In genomic region chr1:23591460-23592208, GRCh38 we compare ENCODE assay signal across 8 cellular contexts. TPM values are rescaled to one million over a fixed set of nuclear protein-coding genes. Genes with fewer than 3 reads are reported as not detected.
DNase-seq lines count a peak whose midpoint lies in the region; ATAC-seq and TF ChIP-seq lines count a peak whose summit lies in the region.

No MANE protein-coding gene starts in this region.

- peak; percentile 25 to 38 for DNase-seq in heart right ventricle
- no peak for DNase-seq in Right ventricle myocardium superior
- peak; percentile 66 for DNase-seq in NCI-H524 treated with DMSO at 0.1 percent for 48 hours (lab: John Stamatoyannopoulos, UW)
- no peak for DNase-seq in putamen (ENCODE audit: low spot score)
- DNase-seq in NCI-H128 (lab: John Stamatoyannopoulos, UW; ENCODE audit: unreplicated experiment), result no peak

- H3K36me3 ChIP-seq in heart right ventricle (no peaks in the 10 kb centered on the region), ectodermal cell (ENCODE audit: control insufficient read depth, insufficient read depth, low read length) (no peaks in the 10 kb centered on the region), thymus (ENCODE audit: control insufficient read depth, insufficient read depth) (no peaks in the 10 kb centered on the region)

- TF ChIP-seq CTCF in heart right ventricle (IDR thresholded peaks at IDR 0.05), result no peak

- WGBS in heart right ventricle, 2 donors, result 67 to 73% methylated on average over 15 of the region's 15 CpGs
- 85 to 87% methylated on average over 15 of the region's 15 CpGs for WGBS in ectodermal cell, 2 experiments
- 65% methylated on average over 15 of the region's 15 CpGs for WGBS in thymus

- H3K27me3 ChIP-seq in heart right ventricle (no peaks in the 10 kb centered on the region), ectodermal cell (ENCODE audit: control insufficient read depth, insufficient read depth, low read length, poor library complexity, severe bottlenecking) (no peaks in the 10 kb centered on the region), thymus (ENCODE audit: control insufficient read depth, insufficient read depth) (no peaks in the 10 kb centered on the region)

- H3K4me1 ChIP-seq in heart right ventricle (peaks cover 0 to 44% (median 15%) of the 10 kb centered on the region in 9 donors), ectodermal cell (ENCODE audit: control insufficient read depth, insufficient read depth, low read length) (peaks cover 19% of the 10 kb centered on the region), thymus (ENCODE audit: control insufficient read depth, insufficient read depth, low read length) (peaks cover 48% of the 10 kb centered on the region)

- H3K4me3 ChIP-seq in heart right ventricle (no peak overlapping the region), ectodermal cell (ENCODE audit: insufficient read depth, low read depth, low read length) (no peak overlapping the region), thymus (ENCODE audit: low read length) (no peak overlapping the region)

- H3K9me3 ChIP-seq in heart right ventricle (no peaks in the 10 kb centered on the region), ectodermal cell (ENCODE audit: control insufficient read depth, low read length) (no peaks in the 10 kb centered on the region), thymus (ENCODE audit: control insufficient read depth) (no peaks in the 10 kb centered on the region)

- intact Hi-C loops in heart right ventricle (cut with DNase I) (loop anchor here in 2 of 10 donors (5.0 kb wide), 1 partner anchor 41 kb away; no protein-coding TSS in a partner anchor), Right ventricle myocardium superior (cut with DNase I) (no loop called here)

- H3K27ac ChIP-seq in heart right ventricle (peak overlapping the region in 6 of 10 donors; percentile 9 to 68 (median 50)), ectodermal cell (ENCODE audit: insufficient read depth, low read depth, low read length, poor library complexity, severe bottlenecking) (peak overlapping the region; percentile 16), thymus (ENCODE audit: low read depth) (peak overlapping the region; percentile 74)

- peak; percentile 46 to 89 (median 57) for ATAC-seq in heart right ventricle
- ATAC-seq in Right ventricle myocardium superior (ENCODE audit: poor library complexity), result no peak
- ATAC-seq in HG02981 (IDR thresholded peaks at IDR 0.05; ENCODE audit: unreplicated experiment), result no peak

RNA-seq across cellular contexts. Expression of gene ID3, which starts 32.3 kb away (rescaled TPM):
- total RNA-seq in heart right ventricle, result 100 to 1,000 TPM in 3 of 10 donors, 10 to 100 TPM in 7; 44.7 to 148 (median 83.4) TPM
- polyA plus RNA-seq in heart right ventricle, result 100 to 1,000 TPM in 1 of 2 donors, 10 to 100 TPM in 1; 73.6 to 217 TPM
- total RNA-seq in Right ventricle myocardium superior, result 73.0 TPM
- 294 TPM for polyA plus RNA-seq in ectodermal cell (2013, experiment 1 of 4)
- 317 TPM for polyA plus RNA-seq in ectodermal cell (2013, experiment 2 of 4)
- polyA plus RNA-seq in ectodermal cell (2013, experiment 3 of 4), result 408 TPM
- polyA plus RNA-seq in ectodermal cell (2013, experiment 4 of 4), result 442 TPM
- polyA plus RNA-seq in thymus, result 131 TPM

Comparison
In these comparisons a context has a peak if more than half of its experiments do, and no peak if none do; other contexts are left out.
1. ATAC-seq: peak in heart right ventricle (8 of 8); none in Right ventricle myocardium superior (single experiment) and HG02981 (single experiment).
2. DNase-seq: peak in heart right ventricle (2 of 2) and NCI-H524 treated with DMSO at 0.1 percent for 48 hours (single experiment); none in Right ventricle myocardium superior (single experiment), putamen (single experiment) and NCI-H128 (single experiment).
3. H3K27ac ChIP-seq: peak in every context shown above with its lines; median percentile 74 in thymus; 50 in heart right ventricle; 16 in ectodermal cell.